In the genomic region with DNA sequence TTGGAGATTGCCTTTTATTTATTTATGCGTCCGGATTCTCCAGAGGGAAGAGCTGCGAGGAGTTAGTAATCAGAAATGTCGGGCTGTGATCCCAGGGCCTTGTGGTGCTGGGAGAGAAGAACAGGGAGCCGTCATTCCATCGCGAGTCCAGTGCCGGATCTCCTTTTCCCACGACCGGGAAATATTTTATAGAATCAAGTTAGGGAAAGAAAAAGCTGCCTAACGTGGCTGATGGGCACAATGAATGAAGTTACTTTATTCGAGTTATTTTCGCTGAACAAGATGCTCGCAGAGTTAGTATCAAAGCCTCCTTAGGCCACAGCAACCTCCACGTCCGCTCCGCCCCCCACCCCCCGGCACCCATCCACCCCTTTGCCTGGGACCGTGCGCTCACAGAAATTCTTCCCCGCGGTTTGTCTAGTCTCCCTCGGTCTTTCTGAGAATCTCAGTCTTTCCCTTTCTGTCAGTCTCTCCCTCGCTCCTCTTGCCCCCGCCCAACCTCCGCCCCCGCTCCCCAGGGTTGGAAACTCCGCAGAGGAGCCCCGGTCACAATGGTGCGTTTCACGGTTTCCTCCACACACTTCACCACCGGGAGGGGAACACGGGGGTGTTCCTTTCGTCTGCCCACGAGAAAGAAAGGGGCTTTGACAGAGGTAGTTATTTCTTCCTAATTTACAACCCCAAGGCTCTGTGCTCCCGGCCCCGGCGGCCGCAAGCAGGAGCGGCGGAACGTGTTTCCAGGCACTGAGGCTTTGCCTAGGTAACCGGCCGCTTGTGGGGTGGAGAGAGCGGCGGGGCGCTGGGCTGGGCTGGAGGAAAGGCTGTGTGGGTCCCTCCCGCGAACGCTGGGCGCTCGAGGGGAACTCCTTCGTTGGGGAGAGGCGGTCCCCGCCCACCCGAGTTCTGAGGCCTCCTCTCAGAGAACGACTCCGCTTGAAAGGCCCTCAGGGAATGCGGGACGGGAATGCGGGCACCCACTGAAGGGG, we compare ENCODE assay signal across 8 cellular contexts. TPM values are rescaled to one million over a fixed set of nuclear protein-coding genes. Genes with fewer than 3 reads are reported as not detected.
DNase-seq lines count a peak whose midpoint lies in the region; ATAC-seq and TF ChIP-seq lines count a peak whose summit lies in the region.

No MANE protein-coding gene starts in this region.

- H3K79me2 ChIP-seq in OCI-LY3 (ENCODE audit: low read length): peaks cover 1% of the 10 kb centered on the region

- POLR2A ChIA-PET in GM10248 (lab: Yijun Ruan, JAX): no interaction called here

- H3K4me3 ChIP-seq in OCI-LY3 (ENCODE audit: low read length) (peak overlapping the region; percentile 81), gastroesophageal sphincter (peak overlapping the region; percentile 60 to 92), ovary (peak overlapping the region; percentile 96), thoracic aorta (peak overlapping the region; percentile 87)

- H3K9ac ChIP-seq in OCI-LY3 (ENCODE audit: low read length): peak overlapping the region; percentile 94

- 0 to 1% methylated on average over 13 to 27 of the region's 61 CpGs for WGBS in gastroesophageal sphincter (ENCODE audit: low coverage in 1 of 2), 2 donors
- WGBS in ovary, 3 donors: 0 to 1% (median 1%) methylated on average over 56 to 61 of the region's 61 CpGs

- ATAC-seq in gastroesophageal sphincter (no peak), thoracic aorta (ENCODE audit: insufficient number of reproducible peaks, low FRiP score, low read depth) (no peak), HG03097 (IDR thresholded peaks at IDR 0.05; ENCODE audit: low FRiP score, unreplicated experiment) (no peak), HG02885 (IDR thresholded peaks at IDR 0.05; ENCODE audit: poor library complexity, unreplicated experiment) (no peak)

- CTCF ChIA-PET in GM10248 (lab: Yijun Ruan, JAX): interaction anchor here (0.8 to 2.5 kb wide), 20 partner anchors 12 to 615 kb away, joined by 3 to 12 read pairs (median 4); no protein-coding TSS in a partner anchor

- no peaks in the 10 kb centered on the region for H4K20me1 ChIP-seq in OCI-LY3 (ENCODE audit: insufficient read depth, low read length)

- H3K9me3 ChIP-seq in OCI-LY3 (ENCODE audit: insufficient read depth, low read length) (no peaks in the 10 kb centered on the region), gastroesophageal sphincter (no peaks in the 10 kb centered on the region), ovary (no peaks in the 10 kb centered on the region), thoracic aorta (no peaks in the 10 kb centered on the region)

- peaks cover 6% of the 10 kb centered on the region for H3K4me1 ChIP-seq in OCI-LY3 (ENCODE audit: low read length)
- peaks cover under 1 to 53% (median 6%) of the 10 kb centered on the region in 3 donors for H3K4me1 ChIP-seq in gastroesophageal sphincter
- peaks cover 2% of the 10 kb centered on the region for H3K4me1 ChIP-seq in ovary (ENCODE audit: insufficient read depth)
- peaks cover 10 to 16% of the 10 kb centered on the region in 2 donors for H3K4me1 ChIP-seq in thoracic aorta (ENCODE audit: control insufficient read depth in 1 of 2, low read depth in 2 of 2)

- intact Hi-C loops in ovary (cut with DNase I): loop anchor here in 2 of 4 donors (5.0 to 10.0 kb wide), 2 partner anchors 81 to 84 kb away; a partner anchor contains a TSS

- TF ChIP-seq CTCF in GM10248 (IDR thresholded peaks at IDR 0.05; ENCODE audit: control extremely low read depth, extremely low read depth, low read depth, missing control alignments): no peak
- no peak for TF ChIP-seq CTCF in OCI-LY3 (IDR thresholded peaks at IDR 0.05; ENCODE audit: low read depth, low read length)
- TF ChIP-seq CTCF in gastroesophageal sphincter (IDR thresholded peaks at IDR 0.05): no peak
- TF ChIP-seq CTCF in ovary (IDR thresholded peaks at IDR 0.05): no peak
- no peak for TF ChIP-seq CTCF in thoracic aorta (IDR thresholded peaks at IDR 0.05)

- TF ChIP-seq EP300 in gastroesophageal sphincter (IDR thresholded peaks at IDR 0.05): no peak
- no peak for TF ChIP-seq EP300 in ovary (IDR thresholded peaks at IDR 0.05)

- peak overlapping the region; percentile 100 for H3K4me2 ChIP-seq in OCI-LY3 (ENCODE audit: low read length)

- TF ChIP-seq POLR2A in gastroesophageal sphincter (IDR thresholded peaks at IDR 0.05) (no peak), ovary (IDR thresholded peaks at IDR 0.05) (no peak)

- no peaks in the 10 kb centered on the region for H3K36me3 ChIP-seq in OCI-LY3 (replicated peaks; ENCODE audit: low read depth, low read length)
- H3K36me3 ChIP-seq in gastroesophageal sphincter: peaks cover 0 to 4% of the 10 kb centered on the region in 2 donors
- H3K36me3 ChIP-seq in ovary: no peaks in the 10 kb centered on the region
- no peaks in the 10 kb centered on the region for H3K36me3 ChIP-seq in thoracic aorta

- H3K27me3 ChIP-seq in OCI-LY3 (ENCODE audit: low read depth, low read length): peaks cover 14% of the 10 kb centered on the region
- H3K27me3 ChIP-seq in gastroesophageal sphincter: peaks cover 14% of the 10 kb centered on the region
- H3K27me3 ChIP-seq in ovary: no peaks in the 10 kb centered on the region
- H3K27me3 ChIP-seq in thoracic aorta (replicated peaks; ENCODE audit: insufficient read depth): no peaks in the 10 kb centered on the region

- H2AFZ ChIP-seq in OCI-LY3 (ENCODE audit: low read depth, low read length): peak overlapping the region; percentile 34

- H3K27ac ChIP-seq in OCI-LY3 (ENCODE audit: low read length) (no peak overlapping the region), gastroesophageal sphincter (peak overlapping the region in 3 of 4 donors; percentile 97 to 99 (median 99)), ovary (peak overlapping the region; percentile 98 to 99), thoracic aorta (peak overlapping the region; percentile 25 to 91)

- DNase-seq in GM10248 (ENCODE audit: extremely low spot score) (peak; percentile 65), ovary (peak; percentile 34 to 68 (median 63)), thoracic aorta (ENCODE audit: low spot score) (no peak)
- peak; percentile 70 for DNase-seq in activated T-helper 9 cell treated with anti-CD3 and anti-CD28 coated beads, Interleukin-2, amount 50 U/mL, for 16 hours (ENCODE audit: low read depth)

RNA-seq across cellular contexts. Expression of a gene that starts 2.0 kb away (rescaled TPM):
- 10 to 100 TPM in 1 of 4 donors, 1 to 10 TPM in 2, under 1 TPM in 1; 0.52 to 51.2 (median 2.0) TPM for total RNA-seq in gastroesophageal sphincter
- total RNA-seq in ovary: 100 to 1,000 TPM in 1 of 7 donors, 10 to 100 TPM in 5, 1 to 10 TPM in 1; 9.0 to 177 (median 39.3) TPM
- polyA plus RNA-seq in ovary: 1 to 10 TPM; 2.8 to 3.4 TPM
- total RNA-seq in thoracic aorta: 10 to 100 TPM in 1 of 2 donors, 1 to 10 TPM in 1; 9.7 to 36.9 TPM
